ENCODE assay signal across 25 cellular contexts in genomic region chr22:20149257-20150250, GRCh38. TPM values are rescaled to one million over a fixed set of nuclear protein-coding genes. Genes with fewer than 3 reads are reported as not detected.
"Had no signal": no experiment of that assay in that cellular context is flagged by ENCODE, and none has a peak within 500 bp of the region (broad histone marks: within the 10 kb centered on the region; RNA-seq: fewer than 3 reads in every experiment).

No MANE protein-coding gene starts in this region.

- H2AFZ ChIP-seq: neural progenitor cell had no signal

- DNase-seq: colonic mucosa; effector CD8-positive, alpha-beta T cell; endodermal cell; foreskin fibroblast; gastrocnemius medialis; head of caudate nucleus; left lung; mesenchymal stem cell; mucosa of descending colon; naive thymus-derived CD4-positive, alpha-beta T cell; nucleus accumbens; psoas muscle; right cardiac atrium; sigmoid colon; spleen; stimulated activated CD4-positive, alpha-beta T cell treated with anti-CD3 and anti-CD28 coated beads, Interleukin-4, amount 100 ng/mL, for 4 hours; transverse colon; upper lobe of right lung had no signal

- FAIRE-seq: keratinocyte had no signal

- H3K27ac ChIP-seq: colonic mucosa, epithelial cell of prostate, gastrocnemius medialis, left lung, neural progenitor cell, psoas muscle, sigmoid colon, spleen, suprapubic skin, transverse colon, upper lobe of right lung had no signal

- H3K36me3 ChIP-seq: colonic mucosa, gastrocnemius medialis, neural progenitor cell, transverse colon, upper lobe of right lung had no signal

- ATAC-seq: gastrocnemius medialis; left lung; mucosa of descending colon; naive thymus-derived CD4-positive, alpha-beta T cell; psoas muscle; stimulated activated memory B cell treated with anti-CD40 and anti-IgM and Interleukin-4, amounts not matched to agents 10 μg/mL and 1 μg/mL and 100 μg/mL, for 72 hours; upper lobe of right lung had no signal

- H3K4me1 ChIP-seq: colonic mucosa, gastrocnemius medialis, left lung, psoas muscle, sigmoid colon, transverse colon, upper lobe of right lung had no signal

- H3K9me3 ChIP-seq: colonic mucosa, gastrocnemius medialis, left lung, mucosa of descending colon, psoas muscle, sigmoid colon, spleen, suprapubic skin, transverse colon, upper lobe of right lung had no signal

- H3K9ac ChIP-seq: neural progenitor cell had no signal

- H3K4me3 ChIP-seq: colonic mucosa, gastrocnemius medialis, left lung, mucosa of descending colon, neural progenitor cell, psoas muscle, sigmoid colon, spleen, suprapubic skin, transverse colon, upper lobe of right lung had no signal

- H3K27me3 ChIP-seq: colonic mucosa, gastrocnemius medialis, neural progenitor cell, suprapubic skin, upper lobe of right lung had no signal

- H3K4me2 ChIP-seq: neural progenitor cell had no signal

RNA-seq across cellular contexts. Expression of gene CCDC188, which starts 1.3 kb away (rescaled TPM):
- total RNA-seq: endodermal cell; mesothelial cell of epicardium; naive thymus-derived CD4-positive, alpha-beta T cell; skeletal muscle tissue had no signal
- polyA plus RNA-seq: keratinocyte; naive thymus-derived CD4-positive, alpha-beta T cell had no signal
